2 cellular contexts compared by ENCODE assay signal in the genomic region with DNA sequence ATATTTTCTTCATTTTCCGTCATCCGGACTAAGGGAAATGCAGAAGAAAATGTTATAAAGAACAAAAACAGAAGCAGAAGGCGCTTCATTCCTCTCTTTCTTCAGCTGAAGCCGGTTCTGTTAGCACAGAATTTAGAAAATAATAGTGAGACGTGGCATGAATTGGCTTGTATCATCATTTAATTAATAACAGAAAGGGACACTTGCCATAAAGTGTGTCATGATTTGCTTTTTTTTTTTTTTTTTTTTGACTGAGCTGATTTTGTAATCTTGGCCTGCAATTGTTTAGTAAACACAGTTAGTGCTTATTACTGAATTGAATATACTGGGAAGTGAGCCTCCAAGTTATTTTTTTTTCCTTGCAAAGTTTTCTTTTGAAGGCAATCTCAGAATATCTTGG.
TF ChIP-seq lines count a peak whose summit lies in the region.

A gene with protein sequence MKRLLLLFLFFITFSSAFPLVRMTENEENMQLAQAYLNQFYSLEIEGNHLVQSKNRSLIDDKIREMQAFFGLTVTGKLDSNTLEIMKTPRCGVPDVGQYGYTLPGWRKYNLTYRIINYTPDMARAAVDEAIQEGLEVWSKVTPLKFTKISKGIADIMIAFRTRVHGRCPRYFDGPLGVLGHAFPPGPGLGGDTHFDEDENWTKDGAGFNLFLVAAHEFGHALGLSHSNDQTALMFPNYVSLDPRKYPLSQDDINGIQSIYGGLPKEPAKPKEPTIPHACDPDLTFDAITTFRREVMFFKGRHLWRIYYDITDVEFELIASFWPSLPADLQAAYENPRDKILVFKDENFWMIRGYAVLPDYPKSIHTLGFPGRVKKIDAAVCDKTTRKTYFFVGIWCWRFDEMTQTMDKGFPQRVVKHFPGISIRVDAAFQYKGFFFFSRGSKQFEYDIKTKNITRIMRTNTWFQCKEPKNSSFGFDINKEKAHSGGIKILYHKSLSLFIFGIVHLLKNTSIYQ (minus strand): TSS at position 144 of the 400 bp plus-strand sequence. CDS start 55 bp downstream, at position 89.

TF ChIP-seq in SK-N-SH, 30 proteins besides CTCF, POLR2A, EP300 and RAD21 (continued from another document):
- TF ChIP-seq SIN3A (IDR thresholded peaks at IDR 0.05; ENCODE audit: borderline replicate concordance, low read depth, low read length) (no peak), FOXM1 (IDR thresholded peaks at IDR 0.05; ENCODE audit: low read depth) (no peak), EZH2phosphoT487 (IDR thresholded peaks at IDR 0.05; ENCODE audit: borderline replicate concordance, low read depth) (no peak), GATA2 (CRISPR knock-in tag; IDR thresholded peaks at IDR 0.05) (no peak), NRF1 (IDR thresholded peaks at IDR 0.05; ENCODE audit: low read depth, low read length) (no peak)
- TF ChIP-seq, protein P1, sequence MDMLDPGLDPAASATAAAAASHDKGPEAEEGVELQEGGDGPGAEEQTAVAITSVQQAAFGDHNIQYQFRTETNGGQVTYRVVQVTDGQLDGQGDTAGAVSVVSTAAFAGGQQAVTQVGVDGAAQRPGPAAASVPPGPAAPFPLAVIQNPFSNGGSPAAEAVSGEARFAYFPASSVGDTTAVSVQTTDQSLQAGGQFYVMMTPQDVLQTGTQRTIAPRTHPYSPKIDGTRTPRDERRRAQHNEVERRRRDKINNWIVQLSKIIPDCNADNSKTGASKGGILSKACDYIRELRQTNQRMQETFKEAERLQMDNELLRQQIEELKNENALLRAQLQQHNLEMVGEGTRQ (IDR thresholded peaks at IDR 0.05; ENCODE audit: borderline replicate concordance, low read depth, low read length), result no peak
- TF ChIP-seq, protein P2, sequence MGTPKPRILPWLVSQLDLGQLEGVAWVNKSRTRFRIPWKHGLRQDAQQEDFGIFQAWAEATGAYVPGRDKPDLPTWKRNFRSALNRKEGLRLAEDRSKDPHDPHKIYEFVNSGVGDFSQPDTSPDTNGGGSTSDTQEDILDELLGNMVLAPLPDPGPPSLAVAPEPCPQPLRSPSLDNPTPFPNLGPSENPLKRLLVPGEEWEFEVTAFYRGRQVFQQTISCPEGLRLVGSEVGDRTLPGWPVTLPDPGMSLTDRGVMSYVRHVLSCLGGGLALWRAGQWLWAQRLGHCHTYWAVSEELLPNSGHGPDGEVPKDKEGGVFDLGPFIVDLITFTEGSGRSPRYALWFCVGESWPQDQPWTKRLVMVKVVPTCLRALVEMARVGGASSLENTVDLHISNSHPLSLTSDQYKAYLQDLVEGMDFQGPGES (IDR thresholded peaks at IDR 0.05; ENCODE audit: low read depth, low read length), result no peak

TF ChIP-seq in SK-N-SH treated with all-trans-retinoic acid at 6 μM for 48 hours, 23 proteins besides CTCF, POLR2A, EP300 and RAD21 (continued from another document):
- TF ChIP-seq CSDC2 (CRISPR knock-in tag; IDR thresholded peaks at IDR 0.05) (no peak), ARNTL (CRISPR knock-in tag; IDR thresholded peaks at IDR 0.05; ENCODE audit: borderline replicate concordance, low read depth) (no peak), ZFP3 (CRISPR knock-in tag; IDR thresholded peaks at IDR 0.05) (no peak), TCF4 (CRISPR knock-in tag; IDR thresholded peaks at IDR 0.05; ENCODE audit: borderline replicate concordance) (no peak), ZNF8 (CRISPR knock-in tag; IDR thresholded peaks at IDR 0.05) (no peak), ZNF565 (CRISPR knock-in tag; conservative IDR thresholded peaks at IDR 0.05; ENCODE audit: low read depth) (no peak), BACH2 (CRISPR knock-in tag; IDR thresholded peaks at IDR 0.05; ENCODE audit: borderline replicate concordance) (no peak), SNAI2 (CRISPR knock-in tag; IDR thresholded peaks at IDR 0.05) (no peak), PPARA (CRISPR knock-in tag; IDR thresholded peaks at IDR 0.05; ENCODE audit: borderline replicate concordance) (no peak), GLIS3 (CRISPR knock-in tag; IDR thresholded peaks at IDR 0.05) (no peak), ZNF70 (CRISPR knock-in tag; IDR thresholded peaks at IDR 0.05) (no peak), ESRRG (CRISPR knock-in tag; IDR thresholded peaks at IDR 0.05) (no peak), ZC3H10 (CRISPR knock-in tag; IDR thresholded peaks at IDR 0.05) (no peak), TOX (CRISPR knock-in tag; IDR thresholded peaks at IDR 0.05; ENCODE audit: borderline replicate concordance) (no peak)
- TF ChIP-seq, protein P3, sequence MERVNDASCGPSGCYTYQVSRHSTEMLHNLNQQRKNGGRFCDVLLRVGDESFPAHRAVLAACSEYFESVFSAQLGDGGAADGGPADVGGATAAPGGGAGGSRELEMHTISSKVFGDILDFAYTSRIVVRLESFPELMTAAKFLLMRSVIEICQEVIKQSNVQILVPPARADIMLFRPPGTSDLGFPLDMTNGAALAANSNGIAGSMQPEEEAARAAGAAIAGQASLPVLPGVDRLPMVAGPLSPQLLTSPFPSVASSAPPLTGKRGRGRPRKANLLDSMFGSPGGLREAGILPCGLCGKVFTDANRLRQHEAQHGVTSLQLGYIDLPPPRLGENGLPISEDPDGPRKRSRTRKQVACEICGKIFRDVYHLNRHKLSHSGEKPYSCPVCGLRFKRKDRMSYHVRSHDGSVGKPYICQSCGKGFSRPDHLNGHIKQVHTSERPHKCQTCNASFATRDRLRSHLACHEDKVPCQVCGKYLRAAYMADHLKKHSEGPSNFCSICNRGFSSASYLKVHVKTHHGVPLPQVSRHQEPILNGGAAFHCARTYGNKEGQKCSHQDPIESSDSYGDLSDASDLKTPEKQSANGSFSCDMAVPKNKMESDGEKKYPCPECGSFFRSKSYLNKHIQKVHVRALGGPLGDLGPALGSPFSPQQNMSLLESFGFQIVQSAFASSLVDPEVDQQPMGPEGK (CRISPR knock-in tag; IDR thresholded peaks at IDR 0.05; ENCODE audit: borderline replicate concordance), result no peak
- TF ChIP-seq, protein P4, sequence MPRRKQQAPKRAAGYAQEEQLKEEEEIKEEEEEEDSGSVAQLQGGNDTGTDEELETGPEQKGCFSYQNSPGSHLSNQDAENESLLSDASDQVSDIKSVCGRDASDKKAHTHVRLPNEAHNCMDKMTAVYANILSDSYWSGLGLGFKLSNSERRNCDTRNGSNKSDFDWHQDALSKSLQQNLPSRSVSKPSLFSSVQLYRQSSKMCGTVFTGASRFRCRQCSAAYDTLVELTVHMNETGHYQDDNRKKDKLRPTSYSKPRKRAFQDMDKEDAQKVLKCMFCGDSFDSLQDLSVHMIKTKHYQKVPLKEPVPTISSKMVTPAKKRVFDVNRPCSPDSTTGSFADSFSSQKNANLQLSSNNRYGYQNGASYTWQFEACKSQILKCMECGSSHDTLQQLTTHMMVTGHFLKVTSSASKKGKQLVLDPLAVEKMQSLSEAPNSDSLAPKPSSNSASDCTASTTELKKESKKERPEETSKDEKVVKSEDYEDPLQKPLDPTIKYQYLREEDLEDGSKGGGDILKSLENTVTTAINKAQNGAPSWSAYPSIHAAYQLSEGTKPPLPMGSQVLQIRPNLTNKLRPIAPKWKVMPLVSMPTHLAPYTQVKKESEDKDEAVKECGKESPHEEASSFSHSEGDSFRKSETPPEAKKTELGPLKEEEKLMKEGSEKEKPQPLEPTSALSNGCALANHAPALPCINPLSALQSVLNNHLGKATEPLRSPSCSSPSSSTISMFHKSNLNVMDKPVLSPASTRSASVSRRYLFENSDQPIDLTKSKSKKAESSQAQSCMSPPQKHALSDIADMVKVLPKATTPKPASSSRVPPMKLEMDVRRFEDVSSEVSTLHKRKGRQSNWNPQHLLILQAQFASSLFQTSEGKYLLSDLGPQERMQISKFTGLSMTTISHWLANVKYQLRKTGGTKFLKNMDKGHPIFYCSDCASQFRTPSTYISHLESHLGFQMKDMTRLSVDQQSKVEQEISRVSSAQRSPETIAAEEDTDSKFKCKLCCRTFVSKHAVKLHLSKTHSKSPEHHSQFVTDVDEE (CRISPR knock-in tag; IDR thresholded peaks at IDR 0.05), result no peak
- TF ChIP-seq, protein P5, sequence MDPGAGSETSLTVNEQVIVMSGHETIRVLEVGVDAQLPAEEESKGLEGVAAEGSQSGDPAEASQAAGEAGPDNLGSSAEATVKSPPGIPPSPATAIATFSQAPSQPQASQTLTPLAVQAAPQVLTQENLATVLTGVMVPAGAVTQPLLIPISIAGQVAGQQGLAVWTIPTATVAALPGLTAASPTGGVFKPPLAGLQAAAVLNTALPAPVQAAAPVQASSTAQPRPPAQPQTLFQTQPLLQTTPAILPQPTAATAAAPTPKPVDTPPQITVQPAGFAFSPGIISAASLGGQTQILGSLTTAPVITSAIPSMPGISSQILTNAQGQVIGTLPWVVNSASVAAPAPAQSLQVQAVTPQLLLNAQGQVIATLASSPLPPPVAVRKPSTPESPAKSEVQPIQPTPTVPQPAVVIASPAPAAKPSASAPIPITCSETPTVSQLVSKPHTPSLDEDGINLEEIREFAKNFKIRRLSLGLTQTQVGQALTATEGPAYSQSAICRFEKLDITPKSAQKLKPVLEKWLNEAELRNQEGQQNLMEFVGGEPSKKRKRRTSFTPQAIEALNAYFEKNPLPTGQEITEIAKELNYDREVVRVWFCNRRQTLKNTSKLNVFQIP (CRISPR knock-in tag; IDR thresholded peaks at IDR 0.05; ENCODE audit: borderline replicate concordance, low read depth), result no peak
